In genomic region chr5:152819891-152820290, GRCh38 we compare ENCODE assay signal across 24 cellular contexts.
"Had no signal": no experiment of that assay in that cellular context is flagged by ENCODE, and none has a peak within 500 bp of the region (broad histone marks: within the 10 kb centered on the region; RNA-seq: fewer than 3 reads in every experiment).

No MANE protein-coding gene starts in this region.

- H3K36me3 Mint-ChIP-seq: naive thymus-derived CD8-positive, alpha-beta T cell; stimulated activated naive B cell treated with anti-CD40 and anti-IgM and Interleukin-4, amounts not matched to agents 10 μg/mL and 1 μg/mL and 100 μg/mL, for 72 hours had no signal

- DNase-seq: hypothalamus; islet precursor cell; left ventricle myocardium inferior; naive thymus-derived CD8-positive, alpha-beta T cell; occipital lobe; right lobe of liver; stimulated activated CD4-positive, alpha-beta T cell treated with anti-CD3 and anti-CD28 coated beads, Interleukin-12 subunit alpha, Interleukin-12 subunit beta, amount 100 ng/mL, for 4 hours; stimulated activated CD4-positive, alpha-beta T cell treated with anti-CD3 and anti-CD28 coated beads, Interleukin-15, amount 100 ng/mL, for 24 hours; stimulated activated CD4-positive, alpha-beta T cell treated with anti-CD3 and anti-CD28 coated beads, Interleukin-2, amount 100 ng/mL, for 24 hours; stimulated activated CD4-positive, alpha-beta T cell treated with anti-CD3 and anti-CD28 coated beads, Interleukin-4, amount 100 ng/mL, for 1 hour; stimulated activated naive B cell treated with anti-CD40 and anti-IgM and Interleukin-4, amounts not matched to agents 10 μg/mL and 1 μg/mL and 100 μg/mL, for 72 hours; stimulated activated naive CD8-positive, alpha-beta T cell treated with anti-CD3 and anti-CD28 coated beads, Interleukin-15, Interleukin-2, amounts not matched to agents 100 U/mL and 50 U/mL, for 24 hours; stomach; testis; thyroid gland; transverse colon; upper lobe of left lung had no signal

- H3K27ac ChIP-seq: left ventricle myocardium inferior, neutrophil, right atrium auricular region, right lobe of liver, stomach, testis, thyroid gland, transverse colon, upper lobe of left lung, vagina had no signal

- ATAC-seq: naive thymus-derived CD8-positive, alpha-beta T cell; right lobe of liver; stimulated activated naive B cell treated with anti-CD40 and anti-IgM and Interleukin-4, amounts not matched to agents 10 μg/mL and 1 μg/mL and 100 μg/mL, for 72 hours; stimulated activated naive CD8-positive, alpha-beta T cell treated with anti-CD3 and anti-CD28 coated beads, Interleukin-15, Interleukin-2, amounts not matched to agents 100 U/mL and 50 U/mL, for 24 hours had no signal

- H3K9me3 Mint-ChIP-seq: nephron, neural crest cell had no signal

- H3K4me3 ChIP-seq: left ventricle myocardium inferior, lung, right atrium auricular region, right lobe of liver, stomach, testis, thyroid gland, transverse colon, upper lobe of left lung, vagina had no signal

- H3K27me3 ChIP-seq: neutrophil, right atrium auricular region, right lobe of liver, stomach, testis, thyroid gland, transverse colon, upper lobe of left lung, vagina had no signal

- H3K4me3 Mint-ChIP-seq: naive thymus-derived CD8-positive, alpha-beta T cell; nephron; neural crest cell; stimulated activated naive B cell treated with anti-CD40 and anti-IgM and Interleukin-4, amounts not matched to agents 10 μg/mL and 1 μg/mL and 100 μg/mL, for 72 hours had no signal

- H3K27ac Mint-ChIP-seq: naive thymus-derived CD8-positive, alpha-beta T cell; nephron; progenitor cell of endocrine pancreas; stimulated activated naive B cell treated with anti-CD40 and anti-IgM and Interleukin-4, amounts not matched to agents 10 μg/mL and 1 μg/mL and 100 μg/mL, for 72 hours had no signal

- H3K4me1 Mint-ChIP-seq: naive thymus-derived CD8-positive, alpha-beta T cell; neural crest cell; stimulated activated naive B cell treated with anti-CD40 and anti-IgM and Interleukin-4, amounts not matched to agents 10 μg/mL and 1 μg/mL and 100 μg/mL, for 72 hours had no signal

- H3K9me3 ChIP-seq: left ventricle myocardium inferior, neutrophil, right atrium auricular region, right lobe of liver, stomach, testis, thyroid gland, transverse colon, upper lobe of left lung, vagina had no signal

- H3K4me1 ChIP-seq: left ventricle myocardium inferior, right atrium auricular region, right lobe of liver, stomach, testis, thyroid gland, transverse colon, upper lobe of left lung, vagina had no signal

- H3K36me3 ChIP-seq: left ventricle myocardium inferior, neutrophil, right atrium auricular region, right lobe of liver, stomach, thyroid gland, transverse colon, upper lobe of left lung, vagina had no signal

- H3K27me3 Mint-ChIP-seq: naive thymus-derived CD8-positive, alpha-beta T cell; progenitor cell of endocrine pancreas; stimulated activated naive B cell treated with anti-CD40 and anti-IgM and Interleukin-4, amounts not matched to agents 10 μg/mL and 1 μg/mL and 100 μg/mL, for 72 hours had no signal
